ENCODE assay signal across 15 cellular contexts in the genomic region with DNA sequence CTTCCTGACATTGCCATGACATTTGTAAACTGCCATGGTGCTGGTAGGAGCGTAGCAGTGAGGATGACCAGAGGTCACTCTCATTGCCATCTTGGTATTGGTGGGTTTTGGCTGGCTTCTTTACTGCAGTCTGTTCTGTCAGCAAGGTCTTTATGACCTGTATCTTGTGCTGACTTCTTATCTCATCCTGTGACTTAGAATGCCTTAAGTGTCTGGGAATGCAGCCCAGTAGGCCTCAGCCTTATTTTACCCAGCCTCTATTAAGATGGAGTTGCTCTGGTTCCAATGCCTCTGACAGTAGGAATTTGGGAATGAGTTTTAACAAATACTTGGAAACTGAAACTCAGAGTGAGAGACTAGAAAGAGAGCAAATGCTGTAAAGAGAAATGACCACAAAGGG.
"Had no signal": no experiment of that assay in that cellular context is flagged by ENCODE, and none has a peak within 500 bp of the region (broad histone marks: within the 10 kb centered on the region; RNA-seq: fewer than 3 reads in every experiment).

No MANE protein-coding gene starts in this region.

- H3K4me1 ChIP-seq: gastroesophageal sphincter, neural progenitor cell had no signal

- H3K9ac ChIP-seq: neural progenitor cell had no signal

- H3K9me3 ChIP-seq: gastroesophageal sphincter had no signal

- H3K36me3 ChIP-seq: gastroesophageal sphincter, neural progenitor cell had no signal

- DNase-seq: activated CD4-positive, alpha-beta T cell treated with anti-CD3 and anti-CD28 coated beads for 4 hours; activated CD8-positive, alpha-beta memory T cell treated with anti-CD3 and anti-CD28 coated beads for 24 hours; activated naive CD8-positive, alpha-beta T cell treated with anti-CD3 and anti-CD28 coated beads for 36 hours; anterior cingulate cortex; dorsolateral prefrontal cortex; endodermal cell; hippocampal formation; naive B cell; stimulated activated CD4-positive, alpha-beta T cell treated with anti-CD3 and anti-CD28 coated beads, Interleukin-12 subunit alpha, Interleukin-12 subunit beta, amount 100 ng/mL, for 4 hours; stimulated activated CD4-positive, alpha-beta T cell treated with anti-CD3 and anti-CD28 coated beads, Interleukin-2, amount 100 ng/mL, for 24 hours; T-helper 2 cell had no signal

- H3K27ac ChIP-seq: dorsolateral prefrontal cortex, gastroesophageal sphincter, neural progenitor cell had no signal

- H2AFZ ChIP-seq: neural progenitor cell had no signal

- H3K4me2 ChIP-seq: neural progenitor cell had no signal

- H3K27me3 ChIP-seq: neural progenitor cell had no signal

- ATAC-seq: gastroesophageal sphincter; stimulated activated memory B cell treated with anti-CD40 and anti-IgM and Interleukin-4, amounts not matched to agents 10 μg/mL and 1 μg/mL and 100 μg/mL, for 72 hours; WTC11 had no signal

- H3K4me3 ChIP-seq: dorsolateral prefrontal cortex, gastroesophageal sphincter, neural progenitor cell had no signal
